Comparison of ENCODE assay signal across 1 cellular context in genomic region chr19:50952890-50953289, GRCh38.
TF ChIP-seq lines count a peak whose summit lies in the region.

KLK5 (minus strand) TSS chr19:50953038; CDS start chr19:50952657, 381 bp downstream.

TF ChIP-seq in H1, 55 proteins besides CTCF, POLR2A, EP300 and RAD21:
- 0 out of 2 replicates have a peak, but pooled peaks have one; percentile 9 for TF ChIP-seq TEAD4 (IDR thresholded peaks at IDR 0.05; ENCODE audit: low read depth, low read length)
- TF ChIP-seq SP2 (IDR thresholded peaks at IDR 0.05; ENCODE audit: low read length), result no peak
